22 cellular contexts compared by ENCODE assay signal in genomic region chr18:62863629-62864028, GRCh38.
DNase-seq lines count a peak whose midpoint lies in the region; FAIRE-seq and TF ChIP-seq lines count a peak whose summit lies in the region.
"Had no signal": no experiment of that assay in that cellular context is flagged by ENCODE, and none has a peak within 500 bp of the region (broad histone marks: within the 10 kb centered on the region; RNA-seq: fewer than 3 reads in every experiment).

No MANE protein-coding gene starts in this region.

- H4K20me1 ChIP-seq in SK-N-SH (ENCODE audit: insufficient read depth) (no peaks in the 10 kb centered on the region), endothelial cell of umbilical vein (replicated peaks; ENCODE audit: control insufficient read depth, extremely low read depth, insufficient read depth, low read length) (no peaks in the 10 kb centered on the region)

- TF ChIP-seq CTCF in AG09319 (IDR thresholded peaks at IDR 0.05; ENCODE audit: low read depth, low read length) (no peak), SK-N-SH (IDR thresholded peaks at IDR 0.05) (no peak), endothelial cell of umbilical vein (IDR thresholded peaks at IDR 0.05; ENCODE audit: extremely low read depth in 1 of 2, insufficient read depth in 1 of 2, low read depth in 1 of 2, low read length in 2 of 2) (no peak), GM20000 (IDR thresholded peaks at IDR 0.05; ENCODE audit: extremely low read depth, missing control alignments) (no peak)

- H3K9me1 ChIP-seq in endothelial cell of umbilical vein (replicated peaks; ENCODE audit: control insufficient read depth, extremely low read depth, insufficient read depth, low read length), result no peaks in the 10 kb centered on the region

- intact Hi-C loops in endothelial cell of umbilical vein (cut with micrococcal nuclease), result no loop called here

- no peak for TF ChIP-seq RAD21 in SK-N-SH (IDR thresholded peaks at IDR 0.05; ENCODE audit: low read length)

- no TSS peak for BruUV-seq in endothelial cell of umbilical vein (replicated peaks; lab: Mats Ljungman, UMichigan)

- H3K4me3 ChIP-seq in SK-N-SH (ENCODE audit: low read depth in 2 of 2, low read length in 1 of 2) (no peak overlapping the region), endothelial cell of umbilical vein (replicated peaks in 1 of 3; ENCODE audit: insufficient read depth in 1 of 3, low read depth in 1 of 3, low read length in 3 of 3) (no peak overlapping the region)
- H3K4me3 ChIP-seq: ascending aorta had no signal

- CTCF ChIA-PET in SK-N-SH (lab: Yijun Ruan, JAX) (no interaction called here), endothelial cell of umbilical vein (lab: Charles Lee) (interaction anchor here (1.8 kb wide), 1 partner anchor 14 kb away, joined by 6 read pairs; no protein-coding TSS in a partner anchor)

- dilution Hi-C loops in endothelial cell of umbilical vein (cut with MboI; ENCODE audit: extremely low pct_ligation_motif_present, low sequenced_read_pairs), result no loop called here

- POLR2A ChIA-PET in SK-N-SH (lab: Yijun Ruan, JAX) (no interaction called here), endothelial cell of umbilical vein (lab: Charles Lee) (no interaction called here)

- peak in 1 of 2 experiments; percentile 74; a peak in 1 of 4 replicates for TF ChIP-seq EP300 in SK-N-SH (IDR thresholded peaks at IDR 0.05; ENCODE audit: borderline replicate concordance in 1 of 2, low read depth in 1 of 2, low read length in 1 of 2)

- H2AFZ ChIP-seq in SK-N-SH (ENCODE audit: low read depth) (no peak overlapping the region), endothelial cell of umbilical vein (ENCODE audit: low read depth, low read length) (no peak overlapping the region)

- no peak overlapping the region for H3K9ac ChIP-seq in SK-N-SH
- no peak overlapping the region for H3K9ac ChIP-seq in endothelial cell of umbilical vein (replicated peaks; ENCODE audit: extremely low read depth, insufficient read depth, low read length)

- no peak overlapping the region for H3K4me2 ChIP-seq in SK-N-SH
- H3K4me2 ChIP-seq in endothelial cell of umbilical vein (ENCODE audit: insufficient read depth, low read length), result no peak overlapping the region

- H3K79me2 ChIP-seq in SK-N-SH (ENCODE audit: insufficient read depth) (no peaks in the 10 kb centered on the region), endothelial cell of umbilical vein (ENCODE audit: control insufficient read depth, insufficient read depth, low read length) (no peaks in the 10 kb centered on the region)

- peak; percentile 53 for FAIRE-seq in endothelial cell of umbilical vein (lab: Jason Lieb, UNC)
- FAIRE-seq: GM12891 had no signal

- no peaks in the 10 kb centered on the region for H3K4me1 ChIP-seq in SK-N-SH (ENCODE audit: control insufficient read depth in 1 of 2, insufficient read depth in 2 of 2, low read depth in 1 of 2, low read length in 1 of 2)
- no peaks in the 10 kb centered on the region for H3K4me1 ChIP-seq in endothelial cell of umbilical vein (ENCODE audit: control insufficient read depth, extremely low read depth, insufficient read depth, low read length)
- H3K4me1 ChIP-seq: ascending aorta had no signal

- DNase-seq in AG09319 (ENCODE audit: extremely low read depth, low read depth) (peak; percentile 31), HS-5 (ENCODE audit: low read depth) (peak; percentile 84), SK-N-SH (no peak), endothelial cell of umbilical vein (ENCODE audit: low read depth, low spot score) (peak; percentile 35), NCI-H187 treated with DMSO at 0.1 percent for 48 hours (lab: John Stamatoyannopoulos, UW) (no peak), GM20000 (ENCODE audit: low spot score) (no peak), cortex of kidney (lab: John Stamatoyannopoulos, UW) (no peak)
- DNase-seq in activated CD4-positive, alpha-beta T cell treated with anti-CD3 and anti-CD28 coated beads for 48 hours, result no peak
- DNase-seq: ACHN; activated CD8-positive, alpha-beta memory T cell treated with anti-CD3 and anti-CD28 coated beads, Interleukin-2, amount 50 U/mL, for 4 hours; activated gamma-delta T cell treated with Interleukin-2 at 50 U/mL for 16 hours; CD8-positive, alpha-beta T cell; hippocampal formation; left cardiac atrium; NCI-H2081 treated with DMSO at 0.1 percent for 48 hours; NCI-H524 treated with DMSO at 0.1 percent for 48 hours; occipital lobe; right cardiac atrium; T-cell had no signal

- H3K27me3 ChIP-seq in SK-N-SH (ENCODE audit: insufficient read depth), result no peaks in the 10 kb centered on the region
- H3K27me3 ChIP-seq in endothelial cell of umbilical vein (ENCODE audit: control insufficient read depth in 2 of 2, insufficient read depth in 2 of 2, low read length in 2 of 2), result no peaks in the 10 kb centered on the region
- H3K27me3 ChIP-seq: ascending aorta had no signal

- no peaks in the 10 kb centered on the region for H3K36me3 ChIP-seq in SK-N-SH (replicated peaks in 1 of 2; ENCODE audit: control insufficient read depth in 1 of 2, insufficient read depth in 2 of 2, low read length in 1 of 2)
- H3K36me3 ChIP-seq in endothelial cell of umbilical vein (ENCODE audit: control insufficient read depth in 2 of 2, extremely low read depth in 1 of 2, insufficient read depth in 2 of 2, low read length in 2 of 2), result no peaks in the 10 kb centered on the region
- H3K36me3 ChIP-seq: ascending aorta had no signal

- no peaks in the 10 kb centered on the region for H3K9me2 ChIP-seq in SK-N-SH

- H3K27ac ChIP-seq in SK-N-SH (ENCODE audit: low read depth in 2 of 2, low read length in 1 of 2) (peak overlapping the region in 1 of 2 experiments; percentile 10; a peak in 1 of 4 replicates), endothelial cell of umbilical vein (ENCODE audit: insufficient read depth, low read depth, low read length) (no peak overlapping the region)
- H3K27ac ChIP-seq: ascending aorta, RWPE1 had no signal

- H3K9me3 ChIP-seq in SK-N-SH, result no peaks in the 10 kb centered on the region
- no peaks in the 10 kb centered on the region for H3K9me3 ChIP-seq in endothelial cell of umbilical vein (replicated peaks; ENCODE audit: control insufficient read depth, insufficient read depth, low read length)
- H3K9me3 ChIP-seq: ascending aorta had no signal

- no peak for TF ChIP-seq POLR2A in endothelial cell of umbilical vein (IDR thresholded peaks at IDR 0.05; ENCODE audit: low read depth, low read length)

- WGBS in SK-N-SH (ENCODE audit: low lambda C conversion rate), result 43% methylated on average over 3 of the region's 3 CpGs

- peaks cover 5% of the 10 kb centered on the region for H3F3A ChIP-seq in SK-N-SH (replicated peaks; ENCODE audit: insufficient read depth)

TF ChIP-seq in SK-N-SH, 30 proteins besides CTCF, POLR2A, EP300 and RAD21 (continues in another document):
- TF ChIP-seq MXI1 (IDR thresholded peaks at IDR 0.05; ENCODE audit: low read depth, low read length) (no peak), MEF2A (IDR thresholded peaks at IDR 0.05; ENCODE audit: borderline replicate concordance, low read depth) (peak; percentile 55; the same call in 1 of the 2 replicates), SMC3 (IDR thresholded peaks at IDR 0.05; ENCODE audit: low read depth, low read length) (no peak), NFIC (IDR thresholded peaks at IDR 0.05; ENCODE audit: borderline replicate concordance) (peak; percentile 90), JUND (IDR thresholded peaks at IDR 0.05) (peak; percentile 57; the same call in 1 of the 2 replicates), FOSL2 (IDR thresholded peaks at IDR 0.05; ENCODE audit: borderline replicate concordance, low read depth) (peak; percentile 51; the same call in 1 of the 2 replicates), USF1 (IDR thresholded peaks at IDR 0.05; ENCODE audit: borderline replicate concordance, low read depth) (no peak), TCF12 (IDR thresholded peaks at IDR 0.05) (peak; percentile 73)

TF ChIP-seq in endothelial cell of umbilical vein, 7 proteins besides CTCF, POLR2A, EP300 and RAD21:
- TF ChIP-seq EZH2 (IDR thresholded peaks at IDR 0.05; ENCODE audit: borderline replicate concordance, low read depth, low read length, severe bottlenecking) (no peak), JUN (IDR thresholded peaks at IDR 0.05; ENCODE audit: borderline replicate concordance, insufficient read depth, insufficient read length, low read depth) (no peak), FOS (IDR thresholded peaks at IDR 0.05; ENCODE audit: borderline replicate concordance, insufficient read depth, low read length) (peak; percentile 55), MAX (IDR thresholded peaks at IDR 0.05; ENCODE audit: insufficient read depth, insufficient read length) (no peak), GATA2 (IDR thresholded peaks at IDR 0.05; ENCODE audit: insufficient read depth, insufficient read length, low read depth, low read length) (peak; percentile 95), MYC (IDR thresholded peaks at IDR 0.05; ENCODE audit: low read depth, low read length) (no peak), POLR2AphosphoS5 (IDR thresholded peaks at IDR 0.05; ENCODE audit: insufficient read depth, low read depth, low read length) (peak; percentile 61)

Comparison
In these comparisons a context has a peak if more than half of its experiments do, and no peak if none do; other contexts are left out.
1. DNase-seq: peak in AG09319 (single experiment), HS-5 (single experiment) and endothelial cell of umbilical vein (single experiment); none in SK-N-SH (single experiment), activated CD4-positive, alpha-beta T cell treated with anti-CD3 and anti-CD28 coated beads for 48 hours (single experiment), NCI-H187 treated with DMSO at 0.1 percent for 48 hours (single experiment), GM20000 (single experiment) and cortex of kidney (single experiment).